ENCODE assay signal across 1 cellular context in genomic region chr3:48474619-48475018, GRCh38.
TF ChIP-seq lines count a peak whose summit lies in the region.

No MANE protein-coding gene starts in this region.

TF ChIP-seq in H1, 55 proteins besides CTCF, POLR2A, EP300 and RAD21:
- TF ChIP-seq NRF1 (IDR thresholded peaks at IDR 0.05; ENCODE audit: low read depth, low read length) (no peak), FOSL1 (IDR thresholded peaks at IDR 0.05; ENCODE audit: insufficient read depth, low read depth, low read length) (no peak), USF2 (IDR thresholded peaks at IDR 0.05; ENCODE audit: low read length) (no peak), BACH1 (IDR thresholded peaks at IDR 0.05; ENCODE audit: low read length) (no peak), TEAD4 (IDR thresholded peaks at IDR 0.05; ENCODE audit: low read depth, low read length) (peak; percentile 55), TCF12 (IDR thresholded peaks at IDR 0.05; ENCODE audit: low read depth, low read length) (peak; percentile 81; the same call in 1 of the 2 replicates), SAP30 (IDR thresholded peaks at IDR 0.05; ENCODE audit: insufficient read depth, insufficient replicate concordance, low read length) (no peak), GABPA (IDR thresholded peaks at IDR 0.05; ENCODE audit: borderline replicate concordance, insufficient read depth, low read length) (no peak), RNF2 (IDR thresholded peaks at IDR 0.05; ENCODE audit: borderline replicate concordance, low read depth, low read length, missing control alignments, poor library complexity, severe bottlenecking) (no peak), GTF2F1 (IDR thresholded peaks at IDR 0.05; ENCODE audit: borderline replicate concordance, low read depth, low read length) (no peak), CTBP2 (IDR thresholded peaks at IDR 0.05; ENCODE audit: borderline replicate concordance, insufficient read depth, insufficient read length, low read length) (peak; percentile 82), SIN3A (conservative IDR thresholded peaks at IDR 0.05 in 1 of 2, IDR thresholded peaks at IDR 0.05 in 1 of 2; ENCODE audit: low read depth in 1 of 2, low read length in 2 of 2) (peak in 1 of 2 experiments; percentile 53; a peak in 1 of 4 replicates), CHD7 (IDR thresholded peaks at IDR 0.05; ENCODE audit: insufficient replicate concordance, low read length) (no peak), TAF1 (IDR thresholded peaks at IDR 0.05; ENCODE audit: low read depth, low read length) (peak; percentile 45; the same call in 1 of the 2 replicates), KDM4A (IDR thresholded peaks at IDR 0.05; ENCODE audit: low read depth, low read length, severe bottlenecking) (no peak), E2F6 (IDR thresholded peaks at IDR 0.05) (no peak), BRCA1 (IDR thresholded peaks at IDR 0.05; ENCODE audit: low read depth, low read length) (no peak), SP4 (IDR thresholded peaks at IDR 0.05; ENCODE audit: low read length) (no peak), JUND (IDR thresholded peaks at IDR 0.05; ENCODE audit: low read length) (0 out of 2 replicates have a peak, but pooled peaks have one; percentile 22), ASH2L (IDR thresholded peaks at IDR 0.05; ENCODE audit: low read length) (no peak), ATF2 (IDR thresholded peaks at IDR 0.05; ENCODE audit: low read length) (no peak), ZNF274 (IDR thresholded peaks at IDR 0.05; ENCODE audit: borderline replicate concordance, extremely low read depth, low read length) (no peak), CBX8 (IDR thresholded peaks at IDR 0.05; ENCODE audit: borderline replicate concordance, low read depth, low read length) (no peak), SIRT6 (IDR thresholded peaks at IDR 0.05; ENCODE audit: low read length) (no peak), HDAC2 (IDR thresholded peaks at IDR 0.05; ENCODE audit: borderline replicate concordance in 1 of 2, low read depth in 2 of 2, low read length in 2 of 2) (peak in 1 of 2 experiments; percentile 78; a peak in 1 of 4 replicates), CEBPB (IDR thresholded peaks at IDR 0.05; ENCODE audit: low read depth, low read length) (no peak), CREB1 (IDR thresholded peaks at IDR 0.05) (peak; percentile 59), PHF8 (conservative IDR thresholded peaks at IDR 0.05; ENCODE audit: low read depth, low read length) (no peak), MAFK (IDR thresholded peaks at IDR 0.05; ENCODE audit: low read depth, low read length) (peak; percentile 63; the same call in 1 of the 2 replicates), NANOG (IDR thresholded peaks at IDR 0.05; ENCODE audit: insufficient read depth, low read depth, low read length, poor library complexity, severe bottlenecking) (peak; percentile 89), POU5F1 (IDR thresholded peaks at IDR 0.05; ENCODE audit: low read depth, low read length) (peak; percentile 13; the same call in 1 of the 2 replicates), SP1 (IDR thresholded peaks at IDR 0.05; ENCODE audit: low read depth, low read length) (peak; percentile 93), ATF3 (IDR thresholded peaks at IDR 0.05; ENCODE audit: insufficient read depth, low read depth, low read length) (no peak), RXRA (IDR thresholded peaks at IDR 0.05; ENCODE audit: insufficient read depth, low read depth, low read length) (peak; percentile 42; the same call in 1 of the 2 replicates), HDAC6 (IDR thresholded peaks at IDR 0.05; ENCODE audit: low read depth, low read length) (no peak), KDM5A (IDR thresholded peaks at IDR 0.05; ENCODE audit: low read length) (no peak), KDM1A (IDR thresholded peaks at IDR 0.05; ENCODE audit: borderline replicate concordance, low read length) (0 out of 2 replicates have a peak, but pooled peaks have one; percentile 9), SUZ12 (IDR thresholded peaks at IDR 0.05; ENCODE audit: low read length) (no peak), SIX5 (IDR thresholded peaks at IDR 0.05; ENCODE audit: low read depth, low read length) (no peak), YY1 (IDR thresholded peaks at IDR 0.05; ENCODE audit: low read depth, low read length) (no peak; the same call in 1 of the 2 replicates), SP2 (IDR thresholded peaks at IDR 0.05; ENCODE audit: low read length) (no peak), TAF7 (optimal IDR thresholded peaks at IDR 0.05; ENCODE audit: borderline replicate concordance, low read depth, low read length) (no peak), BCL11A (IDR thresholded peaks at IDR 0.05; ENCODE audit: low read depth in 2 of 2, low read length in 2 of 2) (peak in 1 of 2 experiments; percentile 19), MAX (IDR thresholded peaks at IDR 0.05) (peak; percentile 82), SRF (IDR thresholded peaks at IDR 0.05; ENCODE audit: low read depth, low read length) (no peak), EZH2 (IDR thresholded peaks at IDR 0.05; ENCODE audit: low read depth, low read length, severe bottlenecking) (no peak), EGR1 (IDR thresholded peaks at IDR 0.05; ENCODE audit: borderline replicate concordance, low read depth, low read length) (no peak), CHD2 (IDR thresholded peaks at IDR 0.05; ENCODE audit: low read length) (peak; percentile 75), POLR2AphosphoS5 (IDR thresholded peaks at IDR 0.05; ENCODE audit: low read depth, low read length) (no peak; the same call in 1 of the 2 replicates), CHD1 (IDR thresholded peaks at IDR 0.05; ENCODE audit: low read depth, low read length) (no peak), JUN (IDR thresholded peaks at IDR 0.05; ENCODE audit: low read depth, low read length) (no peak), TBP (IDR thresholded peaks at IDR 0.05; ENCODE audit: low read depth, low read length) (peak; percentile 44; the same call in 1 of the 2 replicates), CBX5 (IDR thresholded peaks at IDR 0.05; ENCODE audit: low read depth, low read length) (no peak), RBBP5 (IDR thresholded peaks at IDR 0.05; ENCODE audit: borderline replicate concordance, low read depth, low read length) (no peak), RFX5 (IDR thresholded peaks at IDR 0.05; ENCODE audit: borderline replicate concordance, low read depth, low read length) (no peak)
